18 cellular contexts compared by ENCODE assay signal in genomic region chr9:76400534-76401096, GRCh38. TPM values are rescaled to one million over a fixed set of nuclear protein-coding genes. Genes with fewer than 3 reads are reported as not detected.
A peak's percentile ranks its signal among the peaks of the same experiment; 100 is the strongest.
DNase-seq lines count a peak whose midpoint lies in the region; ATAC-seq and TF ChIP-seq lines count a peak whose summit lies in the region.
"Had no signal": no experiment of that assay in that cellular context is flagged by ENCODE, and none has a peak within 500 bp of the region (broad histone marks: within the 10 kb centered on the region; RNA-seq: fewer than 3 reads in every experiment).

No MANE protein-coding gene starts in this region.

- H3K23ac ChIP-seq in mesenchymal stem cell (ENCODE audit: low read length in 2 of 2): no peak overlapping the region

- H3K27ac ChIP-seq in GM23248 (no peak overlapping the region), mammary epithelial cell (ENCODE audit: insufficient read depth, low read depth, low read length) (no peak overlapping the region), mesenchymal stem cell (ENCODE audit: low read length, poor library complexity, severe bottlenecking) (no peak overlapping the region)
- H3K27ac ChIP-seq: lower lobe of right lung, tibial nerve had no signal

- 50 to 55% methylated on average over 1 of the region's 1 CpG for whole genome bisulfite sequencing in GM23248 (ENCODE audit: low coverage in 1 of 2, low lambda C conversion rate in 2 of 2, missing lambda C conversion rate in 2 of 2), 2 experiments
- 7% methylated on average over 1 of the region's 1 CpG for WGBS in mammary epithelial cell (ENCODE audit: low coverage, missing lambda C conversion rate)
- 88% methylated on average over 1 of the region's 1 CpG for WGBS in mesenchymal stem cell

- H3K79me2 ChIP-seq in GM23248 (ENCODE audit: insufficient read depth): no peaks in the 10 kb centered on the region
- H3K79me2 ChIP-seq in mammary epithelial cell (ENCODE audit: insufficient read depth, low read length): no peaks in the 10 kb centered on the region

- H4K20me1 ChIP-seq in GM23248 (ENCODE audit: insufficient read depth) (no peaks in the 10 kb centered on the region), mammary epithelial cell (ENCODE audit: insufficient read depth, low read length) (no peaks in the 10 kb centered on the region)

- in situ Hi-C loops in GM23248 (cut with MboI): no loop called here
- in situ Hi-C loops in mammary epithelial cell (cut with MboI; ENCODE audit: low sequenced_read_pairs in 2 of 2): no loop called here

- no peak overlapping the region for H2BK120ac ChIP-seq in mesenchymal stem cell (ENCODE audit: low read depth, low read length)

- no peaks in the 10 kb centered on the region for H3K9me3 ChIP-seq in GM23248 (ENCODE audit: low read depth)
- H3K9me3 ChIP-seq in mammary epithelial cell (replicated peaks; ENCODE audit: insufficient read depth, low read length): no peaks in the 10 kb centered on the region
- H3K9me3 ChIP-seq in mesenchymal stem cell (ENCODE audit: control insufficient read depth, low read length): no peaks in the 10 kb centered on the region
- H3K9me3 ChIP-seq: lower lobe of right lung, tibial nerve had no signal

- intact Hi-C loops in mammary epithelial cell (cut with micrococcal nuclease): no loop called here

- no peak overlapping the region for H3K4me2 ChIP-seq in GM23248 (ENCODE audit: unreplicated experiment)
- H3K4me2 ChIP-seq in mammary epithelial cell (ENCODE audit: insufficient read depth, low read depth, low read length): no peak overlapping the region
- H3K4me2 ChIP-seq in mesenchymal stem cell (ENCODE audit: low read length, poor library complexity, severe bottlenecking): no peak overlapping the region

- H3K4me3 ChIP-seq in GM23248 (no peak overlapping the region), mammary epithelial cell (replicated peaks in 1 of 3; ENCODE audit: insufficient read depth in 1 of 3, low read depth in 2 of 3, low read length in 3 of 3) (no peak overlapping the region), mesenchymal stem cell (ENCODE audit: insufficient read depth in 1 of 2, low read depth in 1 of 2, low read length in 2 of 2) (no peak overlapping the region)
- H3K4me3 ChIP-seq: lower lobe of right lung, tibial nerve had no signal

- BruUV-seq in mammary epithelial cell (replicated peaks; lab: Mats Ljungman, UMichigan): no TSS peak

- H3K36me3 ChIP-seq in GM23248 (ENCODE audit: low read depth) (no peaks in the 10 kb centered on the region), mammary epithelial cell (ENCODE audit: insufficient read depth, low read length) (no peaks in the 10 kb centered on the region), mesenchymal stem cell (ENCODE audit: control insufficient read depth in 1 of 2, insufficient read depth in 2 of 2, low read depth in 1 of 2, low read length in 2 of 2) (no peaks in the 10 kb centered on the region)
- H3K36me3 ChIP-seq: lower lobe of right lung, tibial nerve had no signal

- no peaks in the 10 kb centered on the region for H3K79me1 ChIP-seq in mesenchymal stem cell (replicated peaks; ENCODE audit: low read length, poor library complexity, severe bottlenecking)

- H4K8ac ChIP-seq in mesenchymal stem cell (ENCODE audit: low read length): no peak overlapping the region

- no peak overlapping the region for H2BK12ac ChIP-seq in mesenchymal stem cell (ENCODE audit: low read length in 2 of 2)

- H4K91ac ChIP-seq in mesenchymal stem cell (ENCODE audit: low read length): no peak overlapping the region

- H3K4me1 ChIP-seq in GM23248 (ENCODE audit: insufficient read depth): peaks cover 8% of the 10 kb centered on the region; the same call in 1 of the 2 replicates
- H3K4me1 ChIP-seq in mammary epithelial cell (ENCODE audit: insufficient read depth, low read length): peaks cover 3% of the 10 kb centered on the region
- H3K4me1 ChIP-seq in mesenchymal stem cell (ENCODE audit: control insufficient read depth, insufficient read depth, low read depth, low read length): no peaks in the 10 kb centered on the region

- no peak overlapping the region for H2BK15ac ChIP-seq in mesenchymal stem cell (ENCODE audit: low read depth, poor library complexity, severe bottlenecking)

- H2BK5ac ChIP-seq in mesenchymal stem cell (ENCODE audit: low read depth, low read length, poor library complexity, severe bottlenecking): no peak overlapping the region

- CTCF ChIA-PET in mammary epithelial cell (lab: Charles Lee; ENCODE audit: low non-redundant PET): no interaction called here

- H3K9ac ChIP-seq in GM23248 (no peak overlapping the region), mammary epithelial cell (ENCODE audit: insufficient read depth, low read length) (no peak overlapping the region), mesenchymal stem cell (ENCODE audit: low read length) (no peak overlapping the region)

- H3K14ac ChIP-seq in mesenchymal stem cell (ENCODE audit: low read length in 2 of 2): no peak overlapping the region

- no peak for TF ChIP-seq CTCF in mammary epithelial cell (conservative IDR thresholded peaks at IDR 0.05 in 1 of 2, IDR thresholded peaks at IDR 0.05 in 1 of 2; ENCODE audit: extremely low read depth in 1 of 2, insufficient read depth in 1 of 2, low read depth in 1 of 2, low read length in 2 of 2)

- no peak overlapping the region for H3K18ac ChIP-seq in mesenchymal stem cell (ENCODE audit: low read depth in 1 of 2, low read length in 2 of 2)

- no peak overlapping the region for H2AK5ac ChIP-seq in mesenchymal stem cell (ENCODE audit: low read length, severe bottlenecking)

- peak; percentile 23 for DNase-seq in GM23248
- peak; percentile 90 for DNase-seq in M059J (ENCODE audit: low read depth)
- peak; percentile 63 for DNase-seq in mammary epithelial cell
- DNase-seq in kidney tubule cell (ENCODE audit: low spot score): peak; percentile 58
- DNase-seq in mesenchymal stem cell: no peak
- no peak for DNase-seq in EL
- DNase-seq: activated effector memory CD4-positive, alpha-beta T cell treated with Interleukin-2 at 50 U/mL for 16 hours; caudate nucleus; lower lobe of right lung; NCI-H1436; NCI-H2171 treated with DMSO at 0.1 percent for 48 hours; NCI-H69; SIG-M5; stimulated activated naive CD4-positive, alpha-beta T cell had no signal

- H3K27me3 ChIP-seq in GM23248 (replicated peaks; ENCODE audit: insufficient read depth) (no peaks in the 10 kb centered on the region), mammary epithelial cell (ENCODE audit: insufficient read depth, low read length) (no peaks in the 10 kb centered on the region), mesenchymal stem cell (ENCODE audit: control insufficient read depth in 1 of 2, insufficient read depth in 1 of 2, low read length in 2 of 2) (no peaks in the 10 kb centered on the region)
- H3K27me3 ChIP-seq: tibial nerve had no signal

- ATAC-seq in HG02798 (IDR thresholded peaks at IDR 0.05; ENCODE audit: poor library complexity, unreplicated experiment) (no peak), GM21528 (IDR thresholded peaks at IDR 0.05; ENCODE audit: low FRiP score, unreplicated experiment) (no peak)
- ATAC-seq: lower lobe of right lung, sciatic nerve had no signal

- 0 out of 2 replicates have a peak, but pooled peaks cover 4% of the 10 kb centered on the region for H3F3A ChIP-seq in GM23248 (ENCODE audit: insufficient read depth)

- H2AFZ ChIP-seq in GM23248 (no peak overlapping the region), mammary epithelial cell (ENCODE audit: low read depth, low read length) (peak overlapping the region; percentile 18), mesenchymal stem cell (ENCODE audit: low read depth, low read length) (no peak overlapping the region)

- no peaks in the 10 kb centered on the region for H3K9me2 ChIP-seq in GM23248 (ENCODE audit: insufficient read depth)

- no peak overlapping the region for H3K4ac ChIP-seq in mesenchymal stem cell (ENCODE audit: low read depth in 1 of 2, low read length in 2 of 2)

- dilution Hi-C loops in mammary epithelial cell (cut with HindIII; ENCODE audit: low sequenced_read_pairs): no loop called here

RNA-seq across cellular contexts. Expression of gene RFK, which starts 6.4 kb away (rescaled TPM):
- total RNA-seq in GM23248 (2014; rRNA removed; shearing (Covaris generic)): 16.6 and 19.1 TPM in 2 replicates
- polyA plus RNA-seq in GM23248 (2016; fragmentation: Nextera tagmentation; extraction: Ambion mirVana) (18.9 and 20.0 TPM in 2 replicates), mammary epithelial cell (12.6 TPM)
- total RNA-seq in M059J (2014; rRNA removed; shearing (Covaris generic)): 37.6 and 42.7 TPM in 2 replicates
- 10 to 100 TPM; 18.2 to 32.3 TPM for total RNA-seq in mammary epithelial cell
- polyA minus RNA-seq in mammary epithelial cell: 10.6 TPM
- polyA plus RNA-seq in mesenchymal stem cell (2013, experiment 1 of 2): 14.9 TPM
- 17.0 TPM for polyA plus RNA-seq in mesenchymal stem cell (2013, experiment 2 of 2)

RNA-seq across cellular contexts. Expression of gene GCNT1, which starts 58.4 kb away (rescaled TPM):
- 8.5 and 26.3 TPM in 2 replicates for total RNA-seq in GM23248 (2014; rRNA removed; shearing (Covaris generic))
- 15.2 and 16.6 TPM in 2 replicates for polyA plus RNA-seq in GM23248 (2016; fragmentation: Nextera tagmentation; extraction: Ambion mirVana)
- total RNA-seq in M059J (2014; rRNA removed; shearing (Covaris generic)): 82.2 and 86.3 TPM in 2 replicates
- 10 to 100 TPM; 39.8 to 97.0 TPM for total RNA-seq in mammary epithelial cell
- 50.6 TPM for polyA plus RNA-seq in mammary epithelial cell
- polyA minus RNA-seq in mammary epithelial cell: 21.4 TPM
- 2.9 TPM for polyA plus RNA-seq in mesenchymal stem cell (2013, experiment 1 of 2)
- 1.8 TPM for polyA plus RNA-seq in mesenchymal stem cell (2013, experiment 2 of 2)

Comparison
In these comparisons a context has a peak if more than half of its experiments do, and no peak if none do; other contexts are left out.
1. DNase-seq: peak in GM23248 (single experiment), M059J (single experiment), mammary epithelial cell (single experiment) and kidney tubule cell (single experiment); none in mesenchymal stem cell (single experiment) and EL (single experiment).